Comparison of ENCODE assay signal across 8 cellular contexts in genomic region chr6:129490551-129491245, GRCh38.
DNase-seq lines count a peak whose midpoint lies in the region; ATAC-seq and TF ChIP-seq lines count a peak whose summit lies in the region.

No MANE protein-coding gene starts in this region.

- no peaks in the 10 kb centered on the region for H3K79me1 ChIP-seq in H9 (ENCODE audit: insufficient read depth, low read depth, low read length, poor library complexity, severe bottlenecking)

- H3K56ac ChIP-seq in H9 (ENCODE audit: insufficient read length, low read depth, low read length), result no peak overlapping the region

- no peak overlapping the region for H2BK15ac ChIP-seq in H9 (ENCODE audit: low read depth, low read length)

- H3K14ac ChIP-seq in H9 (ENCODE audit: insufficient read depth, low read length), result no peak overlapping the region

- TF ChIP-seq CTCF in H9 (conservative IDR thresholded peaks at IDR 0.05), result no peak

- no peak overlapping the region for H2BK5ac ChIP-seq in H9 (ENCODE audit: insufficient read length, low read length)

- H3T11ph ChIP-seq in H9 (ENCODE audit: low read length), result no peak overlapping the region

- no peak overlapping the region for H3K9ac ChIP-seq in H9 (ENCODE audit: extremely low read depth, insufficient read length, low read length)
- H3K9ac ChIP-seq in subcutaneous abdominal adipose tissue (ENCODE audit: low read length in 5 of 5), result peak overlapping the region; percentile 21 to 82 (median 74)

- no peaks in the 10 kb centered on the region for H3K79me2 ChIP-seq in H9 (ENCODE audit: insufficient read depth, low read length)

- peak overlapping the region in 1 of 2 donors; percentile 20 for H3K4me3 ChIP-seq in muscle layer of duodenum (ENCODE audit: low read depth in 1 of 2, low read length in 2 of 2)
- peak overlapping the region; percentile 50 to 73 (median 55) for H3K4me3 ChIP-seq in subcutaneous abdominal adipose tissue (ENCODE audit: low read depth in 1 of 5, low read length in 5 of 5)

- H3K4me1 Mint-ChIP-seq in H9, result peaks cover 15 to 16% of the 10 kb centered on the region in 2 experiments
- H3K4me1 Mint-ChIP-seq in effector memory CD8-positive, alpha-beta T cell (ENCODE audit: low read depth in 2 of 2), result peaks cover 16 to 23% of the 10 kb centered on the region in 2 donors

- H3K23ac ChIP-seq in H9 (ENCODE audit: insufficient read length, low read depth, low read length), result no peak overlapping the region

- no CpG with 5 or more reads among the region's 9 CpGs for whole genome bisulfite sequencing in H9 (ENCODE audit: extremely low coverage, insufficient read length, low lambda C conversion rate)

- H3K4ac ChIP-seq in H9 (ENCODE audit: low read depth, low read length), result no peak overlapping the region

- H3K27ac ChIP-seq in H9 (ENCODE audit: insufficient read length, low read depth, low read length), result no peak overlapping the region
- peak overlapping the region; percentile 97 for H3K27ac ChIP-seq in muscle layer of duodenum (ENCODE audit: low read length)
- peak overlapping the region; percentile 99 for H3K27ac ChIP-seq in subcutaneous abdominal adipose tissue (ENCODE audit: low read depth, low read length)

- no peak overlapping the region for H4K8ac ChIP-seq in H9 (replicated peaks; ENCODE audit: insufficient read length, low read depth, low read length)

- H2BK12ac ChIP-seq in H9 (ENCODE audit: insufficient read length, low read depth, low read length), result no peak overlapping the region

- H3K18ac ChIP-seq in H9 (ENCODE audit: insufficient read length, low read depth, low read length), result no peak overlapping the region

- H3K36me3 Mint-ChIP-seq in H9 (ENCODE audit: insufficient read depth in 1 of 3, low read depth in 3 of 3), result no peaks in the 10 kb centered on the region
- no peaks in the 10 kb centered on the region for H3K36me3 Mint-ChIP-seq in effector memory CD8-positive, alpha-beta T cell (ENCODE audit: insufficient read depth)

- no peaks in the 10 kb centered on the region for H3K27me3 ChIP-seq in H9 (ENCODE audit: insufficient read depth, low read length)
- no peaks in the 10 kb centered on the region for H3K27me3 ChIP-seq in muscle layer of duodenum (ENCODE audit: low read depth, low read length)
- H3K27me3 ChIP-seq in subcutaneous abdominal adipose tissue (ENCODE audit: control insufficient read depth in 5 of 5, insufficient read depth in 4 of 5, low read length in 5 of 5), result no peaks in the 10 kb centered on the region

- H4K91ac ChIP-seq in H9 (ENCODE audit: insufficient read length, low read depth, low read length), result no peak overlapping the region

- no peak overlapping the region for H3K4me2 ChIP-seq in H9 (ENCODE audit: insufficient read depth, insufficient read length, low read length)

- no peak overlapping the region for H2AK5ac ChIP-seq in H9 (ENCODE audit: insufficient read length, low read length)

- H3K36me3 ChIP-seq in muscle layer of duodenum (ENCODE audit: control insufficient read depth in 1 of 2, insufficient read depth in 2 of 2, low read length in 2 of 2) (peaks cover 10% of the 10 kb centered on the region in 2 donors), subcutaneous abdominal adipose tissue (ENCODE audit: control insufficient read depth in 5 of 5, insufficient read depth in 5 of 5, low read length in 5 of 5) (peaks cover 0 to 5% (median 4%) of the 10 kb centered on the region in 5 donors)

- no peak overlapping the region for H3K4me3 Mint-ChIP-seq in H9
- H3K4me3 Mint-ChIP-seq in effector memory CD8-positive, alpha-beta T cell, result peak overlapping the region; percentile 62 to 76

- H2BK20ac ChIP-seq in H9 (ENCODE audit: low read depth, low read length, poor library complexity, severe bottlenecking), result no peak overlapping the region

- peak; percentile 96 for ATAC-seq in effector memory CD8-positive, alpha-beta T cell (replicated peaks)

- H3K27me3 Mint-ChIP-seq in H9 (ENCODE audit: low read depth), result no peaks in the 10 kb centered on the region
- no peaks in the 10 kb centered on the region for H3K27me3 Mint-ChIP-seq in effector memory CD8-positive, alpha-beta T cell

- DNase-seq in GM04504 (ENCODE audit: low read depth) (peak; percentile 89), H9 (no peak), M059J (ENCODE audit: low read depth) (peak; percentile 98), NCI-H1694 treated with DMSO at 0.1 percent for 48 hours (lab: John Stamatoyannopoulos, UW) (no peak)
- DNase-seq in activated CD4-positive, alpha-beta T cell treated with anti-CD3 and anti-CD28 coated beads, Interleukin-2, amount 50 U/mL, for 24 hours (ENCODE audit: low read depth in 1 of 2, low spot score in 1 of 2), result peak; percentile 19 to 79
- DNase-seq in effector memory CD8-positive, alpha-beta T cell, result peak; percentile 56 to 59 (median 57)

- no peak overlapping the region for H2AFZ ChIP-seq in H9 (ENCODE audit: low read length)

- H3K23me2 ChIP-seq in H9 (ENCODE audit: insufficient read length, low read depth, low read length, poor library complexity, severe bottlenecking), result no peaks in the 10 kb centered on the region

- no peaks in the 10 kb centered on the region for H4K20me1 ChIP-seq in H9 (ENCODE audit: control insufficient read depth, insufficient read depth, insufficient read length)

- H3K9me3 Mint-ChIP-seq in H9, result no peaks in the 10 kb centered on the region
- H3K9me3 Mint-ChIP-seq in effector memory CD8-positive, alpha-beta T cell, result no peaks in the 10 kb centered on the region

- H3K27ac Mint-ChIP-seq in H9, result peak overlapping the region in 2 of 3 experiments; percentile 2 to 54; a peak in 1 of 7 replicates
- peak overlapping the region; percentile 86 to 96 for H3K27ac Mint-ChIP-seq in effector memory CD8-positive, alpha-beta T cell

- H3K9me3 ChIP-seq in H9 (ENCODE audit: control insufficient read depth, low read depth, low read length) (no peaks in the 10 kb centered on the region), muscle layer of duodenum (ENCODE audit: control insufficient read depth in 1 of 2, low read length in 2 of 2) (no peaks in the 10 kb centered on the region), subcutaneous abdominal adipose tissue (ENCODE audit: control insufficient read depth in 5 of 5, low read length in 5 of 5) (no peaks in the 10 kb centered on the region)

- no peaks in the 10 kb centered on the region; the same call in 1 of the 2 replicates for H3K4me1 ChIP-seq in H9 (ENCODE audit: insufficient read depth, low read length)
- H3K4me1 ChIP-seq in muscle layer of duodenum (ENCODE audit: control insufficient read depth in 1 of 2, insufficient read depth in 2 of 2, low read length in 2 of 2), result peaks cover 0 to 11% of the 10 kb centered on the region in 2 donors
- H3K4me1 ChIP-seq in subcutaneous abdominal adipose tissue (ENCODE audit: control insufficient read depth in 5 of 5, insufficient read depth in 5 of 5, low read length in 5 of 5), result peaks cover 3 to 13% (median 12%) of the 10 kb centered on the region in 5 donors

- no peak overlapping the region for H4K5ac ChIP-seq in H9 (ENCODE audit: insufficient read length, low read depth, low read length)

- no peak overlapping the region for H2BK120ac ChIP-seq in H9 (ENCODE audit: low read depth, low read length, poor library complexity, severe bottlenecking)

Comparison
In these comparisons a context has a peak if more than half of its experiments do, and no peak if none do; other contexts are left out.
1. DNase-seq: peak in GM04504 (single experiment), M059J (single experiment), activated CD4-positive, alpha-beta T cell treated with anti-CD3 and anti-CD28 coated beads, Interleukin-2, amount 50 U/mL, for 24 hours (2 of 2) and effector memory CD8-positive, alpha-beta T cell (3 of 3); none in H9 (single experiment) and NCI-H1694 treated with DMSO at 0.1 percent for 48 hours (single experiment).
2. H3K4me3 Mint-ChIP-seq: peak in effector memory CD8-positive, alpha-beta T cell (2 of 2); none in H9 (0 of 2).